In the genomic region with DNA sequence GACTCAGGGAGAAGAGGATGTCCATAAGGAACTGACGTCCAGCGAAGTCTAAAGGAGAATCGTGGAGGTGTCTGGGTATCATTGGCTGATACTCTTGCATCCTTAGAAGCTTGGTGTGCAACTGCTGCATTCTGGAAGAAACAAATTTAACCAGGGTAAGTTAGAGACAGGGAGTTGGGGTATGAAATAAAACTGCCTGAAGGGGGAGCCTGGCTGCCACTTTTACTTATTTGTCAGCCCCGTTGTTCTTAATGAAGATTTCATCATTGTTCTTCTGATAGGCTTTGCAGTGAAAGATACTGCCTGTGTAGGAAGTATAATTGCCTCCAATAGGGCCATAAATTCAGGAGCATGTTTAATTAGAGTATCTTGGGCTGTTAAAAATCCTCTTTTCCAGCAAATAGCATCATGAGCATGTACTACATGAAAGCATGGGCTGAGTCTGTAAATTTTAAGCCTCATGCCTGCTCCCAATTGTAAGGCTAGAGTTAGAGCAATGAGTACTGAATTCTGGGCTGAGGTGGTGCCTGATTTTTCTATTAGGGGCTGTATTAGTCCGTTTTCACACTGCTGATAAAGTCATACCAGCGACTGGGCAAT, we compare ENCODE assay signal across 8 cellular contexts.
DNase-seq lines count a peak whose midpoint lies in the region; ATAC-seq lines count a peak whose summit lies in the region.

No MANE protein-coding gene starts in this region.

- H3K27ac Mint-ChIP-seq in naive B cell: peak overlapping the region in 1 of 6 donors; percentile 58

- H3K4me3 Mint-ChIP-seq in naive B cell: no peak overlapping the region

- H3K9me3 Mint-ChIP-seq in naive B cell: peaks cover 0 to 3% (median 0%) of the 10 kb centered on the region in 7 donors

- DNase-seq in Caki2 (ENCODE audit: low read depth) (peak; percentile 21), SK-MEL-5 (ENCODE audit: low read depth, low spot score) (peak; percentile 67), dedifferentiated amniotic fluid mesenchymal stem cell (ENCODE audit: extremely low spot score) (peak; percentile 58), naive B cell (peak; percentile 36), middle frontal gyrus (ENCODE audit: extremely low spot score, low spot score) (no peak)

- in situ Hi-C loops in Caki2 (cut with HindIII; ENCODE audit: low pct_unique_long_range_greater_than_20kb, low sequenced_read_pairs) (no loop called here), SK-MEL-5 (cut with HindIII; ENCODE audit: low pct_unique_long_range_greater_than_20kb, low sequenced_read_pairs) (no loop called here)

- ATAC-seq in GM19372 (IDR thresholded peaks at IDR 0.05; ENCODE audit: low read depth, unreplicated experiment): peak; percentile 83
- peak; percentile 73 for ATAC-seq in HG03558 (IDR thresholded peaks at IDR 0.05; ENCODE audit: extremely low read depth, unreplicated experiment)
- peak; percentile 59 to 68 for ATAC-seq in naive B cell (ENCODE audit: low read depth in 2 of 2)
- ATAC-seq in GM18517 (IDR thresholded peaks at IDR 0.05; ENCODE audit: unreplicated experiment): no peak

- H3K27me3 Mint-ChIP-seq in naive B cell: peaks cover 0 to 4% (median 0%) of the 10 kb centered on the region in 3 donors

- no peaks in the 10 kb centered on the region for H3K36me3 Mint-ChIP-seq in naive B cell

- H3K4me1 Mint-ChIP-seq in naive B cell: no peaks in the 10 kb centered on the region
